Comparison of ENCODE assay signal across 10 cellular contexts in the genomic region with DNA sequence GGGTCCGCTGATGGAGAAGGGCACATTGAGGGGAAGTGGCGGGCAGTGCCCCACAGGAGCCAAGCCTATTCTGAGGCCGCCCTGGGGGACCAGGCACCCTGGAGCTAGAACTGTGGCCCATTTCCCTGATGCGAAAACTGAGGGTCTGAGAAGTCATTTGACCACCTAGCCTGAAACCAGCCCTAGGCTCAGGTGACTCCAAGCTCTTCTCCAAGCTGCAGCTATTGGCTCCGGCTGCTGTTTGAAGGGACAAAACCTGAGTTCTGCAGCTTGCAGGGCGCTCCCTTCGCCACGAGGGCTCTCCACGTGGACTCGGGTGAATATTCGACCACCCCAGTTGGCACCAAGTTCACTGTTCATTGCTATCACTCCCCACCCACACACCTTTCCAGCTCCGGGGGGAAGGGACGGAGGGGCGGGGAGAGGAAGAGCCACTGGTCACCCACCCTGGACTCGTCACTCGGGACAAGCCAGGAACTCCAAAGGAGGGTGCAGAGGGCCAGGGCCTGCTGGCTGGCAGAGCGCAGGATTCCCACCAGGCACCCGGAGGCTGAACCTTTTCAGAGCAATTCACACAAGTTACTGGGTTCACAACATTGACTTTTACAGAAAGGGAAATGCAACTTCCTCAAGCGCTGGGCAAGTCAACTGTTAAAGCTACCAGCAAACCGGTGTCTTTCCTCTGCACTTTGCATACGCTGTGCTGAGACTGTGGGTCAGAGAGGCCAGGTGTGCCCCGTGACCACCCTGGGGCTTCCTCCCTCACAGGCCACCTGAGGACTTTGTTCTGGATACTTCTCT. TPM values are rescaled to one million over a fixed set of nuclear protein-coding genes. Genes with fewer than 3 reads are reported as not detected.
A peak's percentile ranks its signal among the peaks of the same experiment; 100 is the strongest.
DNase-seq lines count a peak whose midpoint lies in the region; ATAC-seq and TF ChIP-seq lines count a peak whose summit lies in the region.
"Had no signal": no experiment of that assay in that cellular context is flagged by ENCODE, and none has a peak within 500 bp of the region (broad histone marks: within the 10 kb centered on the region; RNA-seq: fewer than 3 reads in every experiment).

No MANE protein-coding gene starts in this region.

- RAD21 ChIA-PET in HCT116 (lab: Charles Lee; ENCODE audit: low non-redundant PET in 1 of 2, low total read pairs in 2 of 2, uncharacterized antibody in 2 of 2, unreplicated experiment in 2 of 2), result no interaction called here

- CTCF ChIA-PET in HCT116 (lab: Charles Lee), result interaction anchor here (4.2 kb wide), 1 partner anchor 14 kb away, joined by 30 read pairs; no protein-coding TSS in a partner anchor

- no peak overlapping the region for H3K9ac ChIP-seq in HCT116 (ENCODE audit: low read length)

- H3K27ac ChIP-seq in HCT116 (ENCODE audit: low read depth, low read length) (no peak overlapping the region), lower lobe of right lung (peak overlapping the region; percentile 79)
- H3K27ac ChIP-seq: cardiac muscle cell had no signal

- no peak for TF ChIP-seq RAD21 in HCT116 (IDR thresholded peaks at IDR 0.05; ENCODE audit: low read depth)

- ATAC-seq in HCT116 (no peak), lower lobe of right lung (no peak), HG03457 (IDR thresholded peaks at IDR 0.05; ENCODE audit: unreplicated experiment) (no peak), GM18868 (IDR thresholded peaks at IDR 0.05; ENCODE audit: unreplicated experiment) (no peak)

- BruUV-seq in HCT116 (replicated peaks; lab: Mats Ljungman, UMichigan), result no TSS peak

- H3K4me2 ChIP-seq in HCT116 (ENCODE audit: low read length), result peak overlapping the region; percentile 99

- H4K20me1 ChIP-seq in HCT116 (ENCODE audit: insufficient read depth), result no peaks in the 10 kb centered on the region

- TF ChIP-seq CTCF in GM12865 (IDR thresholded peaks at IDR 0.05; ENCODE audit: insufficient read depth, low read depth, low read length, missing control alignments) (no peak), HCT116 (IDR thresholded peaks at IDR 0.05 in 2 of 3, conservative IDR thresholded peaks at IDR 0.05 in 1 of 3; ENCODE audit: borderline replicate concordance in 1 of 3, insufficient read depth in 1 of 3, low read depth in 2 of 3, low read length in 2 of 3) (no peak), lower lobe of right lung (IDR thresholded peaks at IDR 0.05) (no peak)

- H3K9me3 ChIP-seq in HCT116 (ENCODE audit: control insufficient read depth in 1 of 2, insufficient read depth in 1 of 2, low read depth in 1 of 2, low read length in 2 of 2) (no peaks in the 10 kb centered on the region), lower lobe of right lung (no peaks in the 10 kb centered on the region)

- no peaks in the 10 kb centered on the region for H3K27me3 ChIP-seq in HCT116 (ENCODE audit: insufficient read depth, low read length)
- H3K27me3 ChIP-seq in lower lobe of right lung (ENCODE audit: low read depth), result peaks cover 31% of the 10 kb centered on the region
- H3K27me3 ChIP-seq: cardiac muscle cell had no signal

- H3K36me3 ChIP-seq in HCT116 (ENCODE audit: control insufficient read depth in 1 of 2, insufficient read depth in 2 of 2, low read length in 2 of 2) (no peaks in the 10 kb centered on the region), lower lobe of right lung (peaks cover 10% of the 10 kb centered on the region)
- H3K36me3 ChIP-seq: cardiac muscle cell had no signal

- no peaks in the 10 kb centered on the region for H3K9me2 ChIP-seq in HCT116 (ENCODE audit: insufficient read depth)

- DNase-seq in GM12865 (ENCODE audit: low read depth), result peak; percentile 82
- no peak for DNase-seq in HCT116 (ENCODE audit: low read depth, low spot score)
- DNase-seq in SIG-M5 (lab: John Stamatoyannopoulos, UW), result peak; percentile 17
- DNase-seq in lower lobe of right lung, result peak; percentile 41
- no peak for DNase-seq in T1000 (lab: John Stamatoyannopoulos, UW)
- no peak for DNase-seq in inferior parietal cortex (ENCODE audit: extremely low spot score)

- no peak overlapping the region for H2AFZ ChIP-seq in HCT116 (ENCODE audit: low read depth, low read length, poor library complexity, severe bottlenecking)

- H3K4me1 ChIP-seq in HCT116 (ENCODE audit: control insufficient read depth in 1 of 2, insufficient read depth in 2 of 2, low read length in 2 of 2) (peaks cover 11 to 35% of the 10 kb centered on the region in 2 experiments), lower lobe of right lung (peaks cover 25% of the 10 kb centered on the region)

- TF ChIP-seq POLR2A in HCT116 (IDR thresholded peaks at IDR 0.05; ENCODE audit: borderline replicate concordance, extremely low read depth, insufficient read depth, insufficient read length), result no peak

- H3K4me3 ChIP-seq in GM12865 (ENCODE audit: low read depth, low read length), result peak overlapping the region; percentile 86
- H3K4me3 ChIP-seq in HCT116 (replicated peaks in 1 of 2; ENCODE audit: low read depth in 1 of 2, low read length in 2 of 2), result no peak overlapping the region
- no peak overlapping the region for H3K4me3 ChIP-seq in lower lobe of right lung
- H3K4me3 ChIP-seq: cardiac muscle cell had no signal

- peaks cover 7% of the 10 kb centered on the region; the same call in 1 of the 2 replicates for H3K79me2 ChIP-seq in HCT116 (ENCODE audit: insufficient read depth, low read length)

- POLR2A ChIA-PET in HCT116 (lab: Charles Lee), result interaction anchor here (1.0 to 2.0 kb wide), 2 partner anchors 11 to 16 kb away, joined by 3 to 10 read pairs; no protein-coding TSS in a partner anchor

- intact Hi-C loops in HCT116 (cut with micrococcal nuclease) (no loop called here), lower lobe of right lung (cut with DNase I) (no loop called here)

TF ChIP-seq in HCT116, 20 proteins besides CTCF, POLR2A, EP300 and RAD21:
- TF ChIP-seq TCF7L2 (IDR thresholded peaks at IDR 0.05; ENCODE audit: borderline replicate concordance, extremely low read depth, insufficient read depth, insufficient read length), result no peak
- TF ChIP-seq, protein P1, sequence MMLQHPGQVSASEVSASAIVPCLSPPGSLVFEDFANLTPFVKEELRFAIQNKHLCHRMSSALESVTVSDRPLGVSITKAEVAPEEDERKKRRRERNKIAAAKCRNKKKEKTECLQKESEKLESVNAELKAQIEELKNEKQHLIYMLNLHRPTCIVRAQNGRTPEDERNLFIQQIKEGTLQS (IDR thresholded peaks at IDR 0.05), result no peak
- no peak for TF ChIP-seq SIN3A (IDR thresholded peaks at IDR 0.05; ENCODE audit: low read depth)
- TF ChIP-seq ZNF274 (IDR thresholded peaks at IDR 0.05; ENCODE audit: low read depth, low read length), result no peak
- no peak for TF ChIP-seq FOSL1 (IDR thresholded peaks at IDR 0.05; ENCODE audit: low read depth)
- no peak for TF ChIP-seq CEBPB (IDR thresholded peaks at IDR 0.05; ENCODE audit: low read depth)
- no peak for TF ChIP-seq MAX (IDR thresholded peaks at IDR 0.05)
TF ChIP-seq in HCT116: peak in this region for 0.

RNA-seq across cellular contexts. Expression of gene RAC2, which starts 1.1 kb away (rescaled TPM):
- total RNA-seq in HCT116 (2021; ENCODE audit: unreplicated experiment) (62.0 TPM), lower lobe of right lung (111 TPM)
- polyA plus RNA-seq in HCT116 (2012), result 122 and 124 TPM in 2 replicates
- total RNA-seq: SK-MEL-5 had no signal

RNA-seq across cellular contexts. Expression of gene SSTR3, which starts 32.8 kb away (rescaled TPM):
- not detected for total RNA-seq in HCT116 (2021; ENCODE audit: unreplicated experiment)
- 0.04 TPM in 1 of 2 replicates, not detected in the other for polyA plus RNA-seq in HCT116 (2012)
- total RNA-seq in lower lobe of right lung, result not detected
- total RNA-seq: SK-MEL-5 had no signal
- polyA plus RNA-seq: cardiac muscle cell had no signal

RNA-seq across cellular contexts. Expression of gene CYTH4, which starts 37.2 kb away (rescaled TPM):
- total RNA-seq in HCT116 (2021; ENCODE audit: unreplicated experiment) (3.8 TPM), lower lobe of right lung (45.4 TPM)
- polyA plus RNA-seq in HCT116 (2012), result 4.9 and 6.4 TPM in 2 replicates
- total RNA-seq: cardiac muscle cell had no signal
- polyA plus RNA-seq: cardiac muscle cell had no signal

RNA-seq across cellular contexts. Expression of gene C1QTNF6, which starts 57.1 kb away (rescaled TPM):
- total RNA-seq in HCT116 (2021; ENCODE audit: unreplicated experiment) (15.2 TPM), lower lobe of right lung (5.3 TPM)
- polyA plus RNA-seq in HCT116 (2012), result 9.4 and 13.4 TPM in 2 replicates

Comparison
In these comparisons a context has a peak if more than half of its experiments do, and no peak if none do; other contexts are left out.
1. DNase-seq: peak in GM12865 (single experiment), SIG-M5 (single experiment) and lower lobe of right lung (single experiment); none in HCT116 (single experiment), T1000 (single experiment) and inferior parietal cortex (single experiment).